In genomic region chr13:50911937-50912624, GRCh38 we compare ENCODE assay signal across 8 cellular contexts. TPM values are rescaled to one million over a fixed set of nuclear protein-coding genes. Genes with fewer than 3 reads are reported as not detected.
DNase-seq lines count a peak whose midpoint lies in the region; ATAC-seq, FAIRE-seq and TF ChIP-seq lines count a peak whose summit lies in the region.

No MANE protein-coding gene starts in this region.

- no peaks in the 10 kb centered on the region for H3K36me3 ChIP-seq in iPS DF 6.9 (ENCODE audit: control insufficient read depth, insufficient read depth, low read length)

- peaks cover 60% of the 10 kb centered on the region for H3K4me1 Mint-ChIP-seq in brain

- DNase-seq in A549 (ENCODE audit: low read depth in 1 of 2, low spot score in 1 of 2) (peak; percentile 58 to 79), NCI-H2107 (lab: John Stamatoyannopoulos, UW) (peak; percentile 75), iPS DF 6.9 (ENCODE audit: low read depth, low spot score) (peak; percentile 93), smooth muscle cell of the brain vasculature (ENCODE audit: low read depth, low spot score) (peak; percentile 87)

- no peak overlapping the region for H3K4me3 ChIP-seq in A549
- no peak overlapping the region for H3K4me3 ChIP-seq in iPS DF 6.9 (ENCODE audit: low read length)

- 32% methylated on average over 4 of the region's 4 CpGs for WGBS in A549 (ENCODE audit: missing lambda C conversion rate)
- no CpG with 5 or more reads among the region's 4 CpGs for WGBS in iPS DF 6.9 (ENCODE audit: insufficient coverage, insufficient read length)

- TF ChIP-seq RAD21 in A549 (conservative IDR thresholded peaks at IDR 0.05 in 1 of 2, IDR thresholded peaks at IDR 0.05 in 1 of 2), result peak; percentile 69 to 76

- H3K36me3 Mint-ChIP-seq in brain, result no peaks in the 10 kb centered on the region

- FAIRE-seq in A549 (lab: Jason Lieb, UNC) (no peak), TTC549 (lab: Jason Lieb, UNC) (peak; percentile 40)

- H3K9me3 Mint-ChIP-seq in brain, result no peaks in the 10 kb centered on the region

- H3K4me2 ChIP-seq in A549, result peak overlapping the region; percentile 95

- H3K4me3 Mint-ChIP-seq in brain, result peak overlapping the region; percentile 68 to 85 (median 72)

- peaks cover 18% of the 10 kb centered on the region for H3K4me1 ChIP-seq in A549
- peaks cover 4% of the 10 kb centered on the region; the same call in 1 of the 2 replicates for H3K4me1 ChIP-seq in iPS DF 6.9 (ENCODE audit: control insufficient read depth, insufficient read depth, low read length)

- peaks cover 3% of the 10 kb centered on the region for H3K27me3 Mint-ChIP-seq in brain

- TF ChIP-seq CTCF in A549 (IDR thresholded peaks at IDR 0.05) (peak; percentile 67), brain (conservative IDR thresholded peaks at IDR 0.05) (peak; percentile 83 to 92)

- peak overlapping the region; percentile 52 to 92 (median 73) for H3K27ac Mint-ChIP-seq in brain

- ATAC-seq in A549 (peak; percentile 14 to 49; a peak in 3 of 6 replicates), GM18519 (IDR thresholded peaks at IDR 0.05; ENCODE audit: low FRiP score, unreplicated experiment) (peak; percentile 36), HG03060 (IDR thresholded peaks at IDR 0.05; ENCODE audit: low read depth, unreplicated experiment) (peak; percentile 36)

- no peak for TF ChIP-seq POLR2A in A549 (IDR thresholded peaks at IDR 0.05; ENCODE audit: low read length)

- H3K27ac ChIP-seq in A549 (no peak overlapping the region), iPS DF 6.9 (ENCODE audit: low read length) (no peak overlapping the region)

- H3K9me3 ChIP-seq in A549 (no peaks in the 10 kb centered on the region), iPS DF 6.9 (ENCODE audit: control insufficient read depth, insufficient read depth, low read length) (no peaks in the 10 kb centered on the region)

- POLR2A ChIA-PET in A549 (lab: Yijun Ruan, JAX), result interaction anchor here (0.6 to 2.0 kb wide), 4 partner anchors 190 to 915 kb away, joined by 3 to 5 read pairs (median 3); partner anchors contain the start of gene TRIM13

- no peak for TF ChIP-seq EP300 in A549 (IDR thresholded peaks at IDR 0.05)

- H3K27me3 ChIP-seq in iPS DF 6.9 (ENCODE audit: control insufficient read depth, insufficient read depth, low read length), result no peaks in the 10 kb centered on the region

- CTCF ChIA-PET in A549 (lab: Yijun Ruan, JAX), result interaction anchor here (0.6 to 2.7 kb wide), 35 partner anchors 8 to 1261 kb away, joined by 3 to 12 read pairs (median 4); partner anchors contain the start of gene TRIM13

TF ChIP-seq in A549, 52 proteins besides CTCF, POLR2A, EP300 and RAD21:
- TF ChIP-seq SMC3 (IDR thresholded peaks at IDR 0.05) (peak; percentile 59), REST (IDR thresholded peaks at IDR 0.05) (no peak)

RNA-seq across cellular contexts. Expression of gene RNASEH2B, which starts 2.5 kb away (rescaled TPM):
- polyA plus RNA-seq in A549 (2011; rRNA removed) (57.1 and 73.5 TPM in 2 replicates), A549 (2017; fragmentation: RNase III; extraction: RNeasy Plus Mini Kit Qiagen cat#74134 plus additional on column Dnase treatment) (26.5 to 30.3 TPM (median 27.5 TPM) in 3 replicates), brain (ENCODE audit: insufficient read depth, low read depth, low replicate concordance) (17.1 TPM)
- polyA plus RNA-seq in A549 (2012; cell fraction: cytosol; rRNA removed), result 13.7 TPM in 2 replicates
- 7.4 and 8.1 TPM in 2 replicates for polyA plus RNA-seq in A549 (2012; cell fraction: nucleus; rRNA removed)
- 15.2 and 16.3 TPM in 2 replicates for polyA minus RNA-seq in A549 (2011; rRNA and poly(A)+ RNA removed)
